ENCODE assay signal across 1 cellular context in the genomic region with DNA sequence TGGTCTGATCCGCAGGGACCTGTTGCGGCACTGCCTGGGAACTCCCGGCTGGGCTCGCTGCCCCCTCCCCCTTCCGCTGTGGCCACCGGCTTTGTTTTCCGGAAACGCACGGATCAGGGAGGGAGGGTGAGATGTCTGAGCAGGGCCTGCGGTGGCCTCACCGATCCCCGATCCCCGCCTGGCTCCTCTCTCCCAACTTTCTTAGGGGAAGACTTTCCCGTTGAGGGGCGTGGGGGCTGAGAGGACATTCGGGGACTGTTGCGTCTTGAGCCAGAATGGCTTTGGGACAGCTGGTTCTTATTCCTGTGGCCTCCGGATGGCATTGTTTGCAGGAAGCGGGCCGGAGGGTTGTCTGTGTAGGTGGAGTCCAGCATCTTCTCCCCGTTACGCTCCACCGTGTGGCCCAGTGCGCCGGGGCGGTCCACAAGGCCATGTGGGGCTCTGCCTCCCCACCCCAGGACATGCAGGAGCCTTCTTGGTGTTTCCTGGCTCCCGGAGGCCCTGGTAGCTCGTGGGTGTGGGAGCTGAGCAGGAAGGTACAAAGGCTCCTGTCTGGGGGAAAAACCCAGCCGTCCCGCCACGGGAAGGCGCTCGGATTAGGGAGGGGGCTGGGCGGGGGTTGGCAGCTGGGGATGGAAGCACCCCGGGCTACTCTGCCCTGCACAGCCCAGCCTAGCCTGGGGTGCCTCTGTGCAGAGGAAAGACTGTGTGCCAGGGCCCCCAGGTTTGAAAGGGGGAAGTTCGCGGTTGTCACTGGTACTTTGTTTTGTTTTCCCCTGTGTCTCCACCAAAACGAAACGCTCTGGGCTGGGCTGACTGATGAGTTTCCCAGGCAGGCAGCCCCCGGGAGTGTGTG.
TF ChIP-seq lines count a peak whose summit lies in the region.

No MANE protein-coding gene starts in this region.

TF ChIP-seq in PFSK-1, 5 proteins besides CTCF, POLR2A, EP300 and RAD21 (continued from another document):
- TF ChIP-seq, protein P1, sequence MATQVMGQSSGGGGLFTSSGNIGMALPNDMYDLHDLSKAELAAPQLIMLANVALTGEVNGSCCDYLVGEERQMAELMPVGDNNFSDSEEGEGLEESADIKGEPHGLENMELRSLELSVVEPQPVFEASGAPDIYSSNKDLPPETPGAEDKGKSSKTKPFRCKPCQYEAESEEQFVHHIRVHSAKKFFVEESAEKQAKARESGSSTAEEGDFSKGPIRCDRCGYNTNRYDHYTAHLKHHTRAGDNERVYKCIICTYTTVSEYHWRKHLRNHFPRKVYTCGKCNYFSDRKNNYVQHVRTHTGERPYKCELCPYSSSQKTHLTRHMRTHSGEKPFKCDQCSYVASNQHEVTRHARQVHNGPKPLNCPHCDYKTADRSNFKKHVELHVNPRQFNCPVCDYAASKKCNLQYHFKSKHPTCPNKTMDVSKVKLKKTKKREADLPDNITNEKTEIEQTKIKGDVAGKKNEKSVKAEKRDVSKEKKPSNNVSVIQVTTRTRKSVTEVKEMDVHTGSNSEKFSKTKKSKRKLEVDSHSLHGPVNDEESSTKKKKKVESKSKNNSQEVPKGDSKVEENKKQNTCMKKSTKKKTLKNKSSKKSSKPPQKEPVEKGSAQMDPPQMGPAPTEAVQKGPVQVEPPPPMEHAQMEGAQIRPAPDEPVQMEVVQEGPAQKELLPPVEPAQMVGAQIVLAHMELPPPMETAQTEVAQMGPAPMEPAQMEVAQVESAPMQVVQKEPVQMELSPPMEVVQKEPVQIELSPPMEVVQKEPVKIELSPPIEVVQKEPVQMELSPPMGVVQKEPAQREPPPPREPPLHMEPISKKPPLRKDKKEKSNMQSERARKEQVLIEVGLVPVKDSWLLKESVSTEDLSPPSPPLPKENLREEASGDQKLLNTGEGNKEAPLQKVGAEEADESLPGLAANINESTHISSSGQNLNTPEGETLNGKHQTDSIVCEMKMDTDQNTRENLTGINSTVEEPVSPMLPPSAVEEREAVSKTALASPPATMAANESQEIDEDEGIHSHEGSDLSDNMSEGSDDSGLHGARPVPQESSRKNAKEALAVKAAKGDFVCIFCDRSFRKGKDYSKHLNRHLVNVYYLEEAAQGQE (IDR thresholded peaks at IDR 0.05; ENCODE audit: insufficient read depth in 1 of 2, low read depth in 2 of 2, low read length in 2 of 2), result 0 out of 4 replicates have a peak, but pooled peaks of 1 of the 2 experiments have one; percentile 26
- TF ChIP-seq POLR2AphosphoS5 (IDR thresholded peaks at IDR 0.05; ENCODE audit: low read depth, low read length) (0 out of 2 replicates have a peak, but pooled peaks have one; percentile 10), FOXP2 (optimal IDR thresholded peaks at IDR 0.05; ENCODE audit: borderline replicate concordance, extremely low read depth, extremely low read length, insufficient read depth) (peak; percentile 97)
